ENCODE assay signal across 16 cellular contexts in the genomic region with DNA sequence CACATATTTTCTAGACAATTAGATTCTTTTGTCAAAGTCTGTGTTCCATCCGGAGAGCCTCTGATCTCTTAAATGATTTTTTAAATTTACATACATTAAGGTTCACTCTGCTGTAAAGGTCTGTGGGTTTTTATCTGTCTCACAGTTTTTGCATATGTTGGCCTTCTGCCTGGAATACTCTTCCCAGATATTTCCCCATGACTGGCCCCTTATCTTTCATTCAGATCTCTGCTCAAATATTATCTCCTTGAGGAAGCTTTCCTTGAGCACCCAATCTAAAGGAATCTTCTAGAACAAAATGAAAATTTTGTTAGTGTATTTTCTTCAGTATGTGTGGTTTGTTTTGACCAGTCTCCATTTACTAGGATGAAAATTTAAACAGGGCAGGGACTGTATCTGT. TPM values are rescaled to one million over a fixed set of nuclear protein-coding genes. Genes with fewer than 3 reads are reported as not detected.
DNase-seq lines count a peak whose midpoint lies in the region; ATAC-seq, FAIRE-seq and TF ChIP-seq lines count a peak whose summit lies in the region.
"Had no signal": no experiment of that assay in that cellular context is flagged by ENCODE, and none has a peak within 500 bp of the region (broad histone marks: within the 10 kb centered on the region; RNA-seq: fewer than 3 reads in every experiment).

No MANE protein-coding gene starts in this region.

- peaks cover 17% of the 10 kb centered on the region for H3K36me3 Mint-ChIP-seq in astrocyte (ENCODE audit: low read depth, unreplicated experiment)
- H3K36me3 Mint-ChIP-seq in activated CD4-positive, alpha-beta T cell treated with anti-CD3 and anti-CD28 coated beads, Interleukin-2, amount 10 ng/mL, durations not matched to agents 24 days and 14 days (ENCODE audit: low read depth) = peaks cover 34% of the 10 kb centered on the region

- no peak overlapping the region for H3K4me3 Mint-ChIP-seq in astrocyte (ENCODE audit: unreplicated experiment)
- no peak overlapping the region for H3K4me3 Mint-ChIP-seq in activated CD4-positive, alpha-beta T cell treated with anti-CD3 and anti-CD28 coated beads, Interleukin-2, amount 10 ng/mL, durations not matched to agents 24 days and 14 days
- H3K4me3 Mint-ChIP-seq: T-helper 17 cell had no signal

- in situ Hi-C loops in GM23248 (cut with MboI) = no loop called here

- H3K4me1 ChIP-seq in GM23248 (ENCODE audit: insufficient read depth) (peaks cover 9% of the 10 kb centered on the region), PC-3 (ENCODE audit: insufficient read depth, low read length) (peaks cover 22% of the 10 kb centered on the region), astrocyte (ENCODE audit: insufficient read depth, low read length) (no peaks in the 10 kb centered on the region), osteoblast (ENCODE audit: insufficient read depth, low read length) (peaks cover 21% of the 10 kb centered on the region)

- TF ChIP-seq POLR2A in erythroblast (IDR thresholded peaks at IDR 0.05; ENCODE audit: low read length) = no peak

- no peak overlapping the region for H3K4me3 ChIP-seq in GM23248
- no peak overlapping the region for H3K4me3 ChIP-seq in PC-3 (ENCODE audit: low read length)
- no peak overlapping the region for H3K4me3 ChIP-seq in astrocyte (ENCODE audit: insufficient read depth, low read depth, low read length)
- H3K4me3 ChIP-seq in osteoblast (ENCODE audit: insufficient read depth, low read length) = no peak overlapping the region
- H3K4me3 ChIP-seq: BLaER1 treated with 17β-estradiol and CSF1 and Interleukin-3, amounts not matched to agents 10 nM and 100 nM; MG63 had no signal

- H3K27ac ChIP-seq in GM23248 (no peak overlapping the region), PC-3 (ENCODE audit: low read length) (no peak overlapping the region), astrocyte (ENCODE audit: low read depth, low read length) (no peak overlapping the region), osteoblast (ENCODE audit: low read depth, low read length) (peak overlapping the region; percentile 64)
- H3K27ac ChIP-seq: BLaER1 treated with 17β-estradiol and CSF1 and Interleukin-3, amounts not matched to agents 10 nM and 100 nM had no signal

- no peak for FAIRE-seq in astrocyte (lab: Jason Lieb, UNC)
- FAIRE-seq: HTR-8/SVneo had no signal

- peak overlapping the region; percentile 51 for H3K27ac Mint-ChIP-seq in astrocyte (ENCODE audit: unreplicated experiment)
- H3K27ac Mint-ChIP-seq in activated CD4-positive, alpha-beta T cell treated with anti-CD3 and anti-CD28 coated beads, Interleukin-2, amount 10 ng/mL, durations not matched to agents 24 days and 14 days = no peak overlapping the region
- H3K27ac Mint-ChIP-seq: T-helper 17 cell had no signal

- H3K9me2 ChIP-seq in GM23248 (ENCODE audit: insufficient read depth) (no peaks in the 10 kb centered on the region), PC-3 (replicated peaks; ENCODE audit: low read length) (no peaks in the 10 kb centered on the region)

- CTCF ChIA-PET in PC-3 (lab: Charles Lee) = no interaction called here

- H4K20me1 ChIP-seq in GM23248 (ENCODE audit: insufficient read depth) (peaks cover 15% of the 10 kb centered on the region), PC-3 (ENCODE audit: low read length) (0 out of 2 replicates have a peak, but pooled peaks cover 6% of the 10 kb centered on the region), astrocyte (ENCODE audit: insufficient read depth, low read length) (peaks cover 80% of the 10 kb centered on the region), osteoblast (ENCODE audit: insufficient read depth, low read length) (peaks cover 28% of the 10 kb centered on the region)

- peak; percentile 30; the same call in 1 of the 2 replicates for ATAC-seq in PC-3
- ATAC-seq: HCT116, T-helper 17 cell had no signal

- H3K9me3 ChIP-seq in GM23248 (ENCODE audit: low read depth) (no peaks in the 10 kb centered on the region), PC-3 (ENCODE audit: low read length) (no peaks in the 10 kb centered on the region), astrocyte (ENCODE audit: insufficient read depth, low read depth, low read length) (no peaks in the 10 kb centered on the region), osteoblast (ENCODE audit: low read depth, low read length) (no peaks in the 10 kb centered on the region)

- H3K9ac ChIP-seq in GM23248 (no peak overlapping the region), PC-3 (ENCODE audit: low read length) (no peak overlapping the region), astrocyte (ENCODE audit: low read length) (no peak overlapping the region)
- H3K9ac ChIP-seq: BLaER1 treated with 17β-estradiol and CSF1 and Interleukin-3, amounts not matched to agents 10 nM and 100 nM had no signal

- no TSS peak for BruUV-seq in PC-3 (replicated peaks; lab: Mats Ljungman, UMichigan)

- no peak overlapping the region for H3K4me2 ChIP-seq in GM23248 (ENCODE audit: unreplicated experiment)
- no peak overlapping the region for H3K4me2 ChIP-seq in PC-3 (ENCODE audit: low read length)
- no peak overlapping the region for H3K4me2 ChIP-seq in astrocyte (ENCODE audit: low read length)
- H3K4me2 ChIP-seq in osteoblast (ENCODE audit: insufficient read depth, low read length) = no peak overlapping the region
- H3K4me2 ChIP-seq: BLaER1 treated with 17β-estradiol and CSF1 and Interleukin-3, amounts not matched to agents 10 nM and 100 nM had no signal

- 92 to 94% methylated on average over 1 of the region's 1 CpG for WGBS in GM23248 (ENCODE audit: low coverage in 1 of 2, low lambda C conversion rate in 2 of 2, missing lambda C conversion rate in 2 of 2), 2 experiments

- intact Hi-C loops in PC-3 (cut with micrococcal nuclease) = no loop called here
- intact Hi-C loops in activated CD4-positive, alpha-beta T cell treated with anti-CD3 and anti-CD28 coated beads, Interleukin-2, amount 10 ng/mL, durations not matched to agents 24 days and 14 days (cut with micrococcal nuclease) = no loop called here

- no peaks in the 10 kb centered on the region for H3K27me3 Mint-ChIP-seq in astrocyte (ENCODE audit: low read depth, unreplicated experiment)
- no peaks in the 10 kb centered on the region for H3K27me3 Mint-ChIP-seq in activated CD4-positive, alpha-beta T cell treated with anti-CD3 and anti-CD28 coated beads, Interleukin-2, amount 10 ng/mL, durations not matched to agents 24 days and 14 days
- H3K27me3 Mint-ChIP-seq: T-helper 17 cell had no signal

- H2AFZ ChIP-seq in GM23248 (no peak overlapping the region), PC-3 (ENCODE audit: low read length) (no peak overlapping the region), astrocyte (ENCODE audit: low read depth, low read length) (no peak overlapping the region), osteoblast (ENCODE audit: low read length) (no peak overlapping the region)

- H3K9me3 Mint-ChIP-seq in astrocyte (ENCODE audit: unreplicated experiment) = no peaks in the 10 kb centered on the region
- H3K9me3 Mint-ChIP-seq in activated CD4-positive, alpha-beta T cell treated with anti-CD3 and anti-CD28 coated beads, Interleukin-2, amount 10 ng/mL, durations not matched to agents 24 days and 14 days = peaks cover 8% of the 10 kb centered on the region

- peaks cover 16% of the 10 kb centered on the region for H3F3A ChIP-seq in GM23248 (ENCODE audit: insufficient read depth)
- H3F3A ChIP-seq in PC-3 (ENCODE audit: low read length, unreplicated experiment) = no peaks in the 10 kb centered on the region

- TF ChIP-seq CTCF in PC-3 (conservative IDR thresholded peaks at IDR 0.05; ENCODE audit: low read depth, low read length) = no peak
- no peak for TF ChIP-seq CTCF in astrocyte (IDR thresholded peaks at IDR 0.05; ENCODE audit: insufficient read depth, low read depth, low read length)
- TF ChIP-seq CTCF in osteoblast (IDR thresholded peaks at IDR 0.05; ENCODE audit: extremely low read depth, low read depth, low read length) = no peak
- TF ChIP-seq CTCF in GM20000 (IDR thresholded peaks at IDR 0.05; ENCODE audit: extremely low read depth, missing control alignments) = no peak

- POLR2A ChIA-PET in PC-3 (lab: Charles Lee; ENCODE audit: unreplicated experiment) = no interaction called here

- peaks cover 97% of the 10 kb centered on the region for H3K79me2 ChIP-seq in GM23248 (ENCODE audit: insufficient read depth)
- H3K79me2 ChIP-seq in PC-3 (ENCODE audit: low read length) = peaks cover 76% of the 10 kb centered on the region
- peaks cover 68% of the 10 kb centered on the region for H3K79me2 ChIP-seq in astrocyte (ENCODE audit: insufficient read depth, low read length)
- H3K79me2 ChIP-seq in osteoblast (ENCODE audit: insufficient read depth, low read length) = peaks cover 78% of the 10 kb centered on the region

- no peaks in the 10 kb centered on the region for H3K27me3 ChIP-seq in GM23248 (replicated peaks; ENCODE audit: insufficient read depth)
- no peaks in the 10 kb centered on the region for H3K27me3 ChIP-seq in PC-3 (ENCODE audit: low read length)
- no peaks in the 10 kb centered on the region for H3K27me3 ChIP-seq in astrocyte (ENCODE audit: insufficient read depth, low read length)
- no peaks in the 10 kb centered on the region for H3K27me3 ChIP-seq in osteoblast (ENCODE audit: insufficient read depth, low read length)
- H3K27me3 ChIP-seq: BLaER1 treated with 17β-estradiol and CSF1 and Interleukin-3, amounts not matched to agents 10 nM and 100 nM; MG63 had no signal

- H3K36me3 ChIP-seq in GM23248 (ENCODE audit: low read depth) = peaks cover 3% of the 10 kb centered on the region; the same call in 1 of the 2 replicates
- H3K36me3 ChIP-seq in PC-3 (ENCODE audit: low read depth, low read length) = peaks cover 11% of the 10 kb centered on the region
- H3K36me3 ChIP-seq in astrocyte (ENCODE audit: insufficient read depth, low read length) = peaks cover 10% of the 10 kb centered on the region
- peaks cover 9% of the 10 kb centered on the region for H3K36me3 ChIP-seq in osteoblast (ENCODE audit: insufficient read depth, low read length)

- DNase-seq in GM23248 (peak; percentile 55), PC-3 (peak; percentile 41), astrocyte (ENCODE audit: low read depth) (peak; percentile 33), osteoblast (ENCODE audit: insufficient read length, low spot score, missing footprints) (peak; percentile 30), GM20000 (ENCODE audit: low spot score) (no peak), NCI-H748 (lab: John Stamatoyannopoulos, UW; ENCODE audit: unreplicated experiment) (no peak), erythroblast (lab: John Stamatoyannopoulos, UW) (no peak)
- DNase-seq in activated CD4-positive, alpha-beta T cell treated with anti-CD3 and anti-CD28 coated beads, Interleukin-2, amount 10 ng/mL, durations not matched to agents 24 days and 14 days = no peak
- DNase-seq: MG63, NCI-H1092 treated with DMSO at 0.1 percent for 48 hours, NCI-H187, Right ventricle myocardium superior, T-helper 17 cell had no signal

- H3K4me1 Mint-ChIP-seq in astrocyte (ENCODE audit: low read depth, unreplicated experiment) = peaks cover 9% of the 10 kb centered on the region
- peaks cover 2% of the 10 kb centered on the region for H3K4me1 Mint-ChIP-seq in activated CD4-positive, alpha-beta T cell treated with anti-CD3 and anti-CD28 coated beads, Interleukin-2, amount 10 ng/mL, durations not matched to agents 24 days and 14 days

RNA-seq across cellular contexts. Expression of gene FAF2, which starts 26.3 kb away (rescaled TPM):
- 41.0 and 45.0 TPM in 2 replicates for total RNA-seq in GM23248 (2014; rRNA removed; shearing (Covaris generic))
- polyA plus RNA-seq in GM23248 (2016; fragmentation: Nextera tagmentation; extraction: Ambion mirVana) = 45.4 and 45.7 TPM in 2 replicates
- total RNA-seq in PC-3 (2014; rRNA removed) = 51.4 TPM in 2 replicates
- total RNA-seq in astrocyte = 56.2 and 58.5 TPM in 2 replicates
- total RNA-seq in osteoblast = 40.2 and 42.4 TPM in 2 replicates
- 42.8 and 43.9 TPM in 2 replicates for total RNA-seq in activated CD4-positive, alpha-beta T cell treated with anti-CD3 and anti-CD28 coated beads, Interleukin-2, amount 10 ng/mL, durations not matched to agents 24 days and 14 days

RNA-seq across cellular contexts. Expression of gene CLTB, which starts 58.1 kb away (rescaled TPM):
- total RNA-seq in GM23248 (2014; rRNA removed; shearing (Covaris generic)) = 121 and 130 TPM in 2 replicates
- polyA plus RNA-seq in GM23248 (2016; fragmentation: Nextera tagmentation; extraction: Ambion mirVana) = 128 and 132 TPM in 2 replicates
- total RNA-seq in PC-3 (2014; rRNA removed) = 354 and 460 TPM in 2 replicates
- total RNA-seq in astrocyte = 89.2 and 117 TPM in 2 replicates
- total RNA-seq in osteoblast = 61.3 and 63.0 TPM in 2 replicates
- 71.5 and 76.2 TPM in 2 replicates for total RNA-seq in activated CD4-positive, alpha-beta T cell treated with anti-CD3 and anti-CD28 coated beads, Interleukin-2, amount 10 ng/mL, durations not matched to agents 24 days and 14 days

Comparison
In these comparisons a context has a peak if more than half of its experiments do, and no peak if none do; other contexts are left out.
1. DNase-seq: peak in GM23248 (single experiment), PC-3 (single experiment), astrocyte (single experiment) and osteoblast (single experiment); none in GM20000 (single experiment), activated CD4-positive, alpha-beta T cell treated with anti-CD3 and anti-CD28 coated beads, Interleukin-2, amount 10 ng/mL, durations not matched to agents 24 days and 14 days (single experiment), NCI-H748 (single experiment) and erythroblast (0 of 2).